ENCODE assay signal across 18 cellular contexts in the genomic region with DNA sequence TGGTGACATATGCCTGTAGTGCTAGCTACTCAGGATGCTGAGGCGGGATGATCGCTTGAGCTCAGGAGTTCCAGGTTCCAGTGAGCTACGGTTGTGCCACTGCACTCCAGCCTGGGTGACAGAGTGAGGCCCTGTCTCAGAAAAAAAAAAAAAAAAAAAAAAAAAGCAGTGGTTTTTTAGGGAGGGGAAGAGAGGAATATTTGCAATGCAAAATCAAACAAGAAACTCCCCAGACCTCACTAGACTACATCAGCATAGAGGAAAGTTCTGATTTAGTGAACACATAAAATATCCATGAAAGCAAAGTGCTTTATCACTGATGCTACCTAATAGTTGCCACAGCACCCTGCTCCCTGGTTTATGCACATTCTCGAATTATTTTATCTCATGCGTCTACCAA. TPM values are rescaled to one million over a fixed set of nuclear protein-coding genes. Genes with fewer than 3 reads are reported as not detected.
A peak's percentile ranks its signal among the peaks of the same experiment; 100 is the strongest.
DNase-seq lines count a peak whose midpoint lies in the region; ATAC-seq, FAIRE-seq and TF ChIP-seq lines count a peak whose summit lies in the region.
"Had no signal": no experiment of that assay in that cellular context is flagged by ENCODE, and none has a peak within 500 bp of the region (broad histone marks: within the 10 kb centered on the region; RNA-seq: fewer than 3 reads in every experiment).

No MANE protein-coding gene starts in this region.

- ATAC-seq in activated B cell treated with CpG ODN at 0.5 μM for 24 hours (ENCODE audit: low read depth), result peak; percentile 32
- no peak for ATAC-seq in lower lobe of right lung
- ATAC-seq in stimulated activated effector memory CD8-positive, alpha-beta T cell treated with anti-CD3 and anti-CD28 coated beads, Interleukin-12 subunit alpha, Interleukin-12 subunit beta, amount 100 ng/mL, for 72 hours, result no peak
- no peak for ATAC-seq in GM21717 (IDR thresholded peaks at IDR 0.05; ENCODE audit: unreplicated experiment)
- no peak for ATAC-seq in GM18502 (IDR thresholded peaks at IDR 0.05; ENCODE audit: poor library complexity, unreplicated experiment)

- no peaks in the 10 kb centered on the region for H3K27me3 ChIP-seq in AG04450 (ENCODE audit: control insufficient read depth, insufficient read depth, low read length)
- peaks cover 16% of the 10 kb centered on the region for H3K27me3 ChIP-seq in lower lobe of right lung (ENCODE audit: low read depth)
- H3K27me3 ChIP-seq: MG63, Peyer's patch, uterus had no signal

- H3K27ac ChIP-seq in AG04450 (ENCODE audit: low read depth, low read length), result no peak overlapping the region
- H3K27ac ChIP-seq in lower lobe of right lung, result peak overlapping the region; percentile 46
- H3K27ac ChIP-seq: Peyer's patch, SK-N-MC, uterus had no signal

- peaks cover 44% of the 10 kb centered on the region for H3K4me1 ChIP-seq in lower lobe of right lung

- H3K4me3 ChIP-seq in AG04450 (ENCODE audit: low read depth, low read length) (peak overlapping the region; percentile 29), lower lobe of right lung (no peak overlapping the region)
- H3K4me3 ChIP-seq: MG63, Peyer's patch, SK-N-MC, uterus had no signal

- POLR2A ChIA-PET in AG04450 (lab: Yijun Ruan, JAX) (interaction anchor here (0.7 kb wide), 1 partner anchor 13 kb away, joined by 4 read pairs; no protein-coding TSS in a partner anchor), activated B cell treated with CpG ODN at 0.5 μM for 24 hours (lab: Charles Lee) (no interaction called here)

- intact Hi-C loops in activated B cell treated with CpG ODN at 0.5 μM for 24 hours (cut with micrococcal nuclease) (no loop called here), lower lobe of right lung (cut with DNase I) (no loop called here)

- FAIRE-seq in GM18507 (lab: Jason Lieb, UNC), result peak; percentile 59

- no peak for TF ChIP-seq CTCF in AG04450 (IDR thresholded peaks at IDR 0.05; ENCODE audit: low read depth, low read length)
- TF ChIP-seq CTCF in activated B cell treated with CpG ODN at 0.5 μM for 24 hours (IDR thresholded peaks at IDR 0.05), result no peak
- TF ChIP-seq CTCF in lower lobe of right lung (IDR thresholded peaks at IDR 0.05), result no peak

- no peak overlapping the region for H3K4me3 Mint-ChIP-seq in activated B cell treated with CpG ODN at 0.5 μM for 24 hours
- H3K4me3 Mint-ChIP-seq in stimulated activated effector memory CD8-positive, alpha-beta T cell treated with anti-CD3 and anti-CD28 coated beads, Interleukin-12 subunit alpha, Interleukin-12 subunit beta, amount 100 ng/mL, for 72 hours, result no peak overlapping the region
- H3K4me3 Mint-ChIP-seq: central memory CD8-positive, alpha-beta T cell; stimulated activated naive CD8-positive, alpha-beta T cell treated with anti-CD3 and anti-CD28 coated beads, Interleukin-15, Interleukin-2, amounts not matched to agents 100 ng/mL and 50 ng/mL, for 24 hours had no signal

- peaks cover 1% of the 10 kb centered on the region for H3K36me3 Mint-ChIP-seq in activated B cell treated with CpG ODN at 0.5 μM for 24 hours (ENCODE audit: low read depth)
- H3K36me3 Mint-ChIP-seq in stimulated activated effector memory CD8-positive, alpha-beta T cell treated with anti-CD3 and anti-CD28 coated beads, Interleukin-12 subunit alpha, Interleukin-12 subunit beta, amount 100 ng/mL, for 72 hours, result peaks cover 8% of the 10 kb centered on the region

- H3K27me3 Mint-ChIP-seq in activated B cell treated with CpG ODN at 0.5 μM for 24 hours, result peaks cover 24% of the 10 kb centered on the region

- no peaks in the 10 kb centered on the region; the same call in 1 of the 2 replicates for H3K9me3 ChIP-seq in AG04450 (ENCODE audit: control insufficient read depth, insufficient read depth, low read length)
- no peaks in the 10 kb centered on the region for H3K9me3 ChIP-seq in lower lobe of right lung
- H3K9me3 ChIP-seq: MG63, Peyer's patch, uterus had no signal

- H3K27ac Mint-ChIP-seq in activated B cell treated with CpG ODN at 0.5 μM for 24 hours, result no peak overlapping the region
- H3K27ac Mint-ChIP-seq in stimulated activated effector memory CD8-positive, alpha-beta T cell treated with anti-CD3 and anti-CD28 coated beads, Interleukin-12 subunit alpha, Interleukin-12 subunit beta, amount 100 ng/mL, for 72 hours, result no peak overlapping the region
- H3K27ac Mint-ChIP-seq: activated CD4-positive, alpha-beta memory T cell treated with anti-CD3 and anti-CD28 coated beads, Interleukin-2, amount 10 ng/mL, durations not matched to agents 7 days and 5 days; stimulated activated naive CD8-positive, alpha-beta T cell treated with anti-CD3 and anti-CD28 coated beads, Interleukin-15, Interleukin-2, amounts not matched to agents 100 ng/mL and 50 ng/mL, for 24 hours had no signal

- no peaks in the 10 kb centered on the region for H3K36me3 ChIP-seq in lower lobe of right lung
- H3K36me3 ChIP-seq: MG63, Peyer's patch, uterus had no signal

- peaks cover 19% of the 10 kb centered on the region for H3K4me1 Mint-ChIP-seq in activated B cell treated with CpG ODN at 0.5 μM for 24 hours
- peaks cover 8% of the 10 kb centered on the region for H3K4me1 Mint-ChIP-seq in stimulated activated effector memory CD8-positive, alpha-beta T cell treated with anti-CD3 and anti-CD28 coated beads, Interleukin-12 subunit alpha, Interleukin-12 subunit beta, amount 100 ng/mL, for 72 hours

- no peaks in the 10 kb centered on the region for H3K9me3 Mint-ChIP-seq in activated B cell treated with CpG ODN at 0.5 μM for 24 hours
- no peaks in the 10 kb centered on the region for H3K9me3 Mint-ChIP-seq in stimulated activated effector memory CD8-positive, alpha-beta T cell treated with anti-CD3 and anti-CD28 coated beads, Interleukin-12 subunit alpha, Interleukin-12 subunit beta, amount 100 ng/mL, for 72 hours
- H3K9me3 Mint-ChIP-seq: activated CD4-positive, alpha-beta memory T cell treated with anti-CD3 and anti-CD28 coated beads, Interleukin-2, amount 10 ng/mL, durations not matched to agents 7 days and 5 days; central memory CD8-positive, alpha-beta T cell; stimulated activated naive CD8-positive, alpha-beta T cell treated with anti-CD3 and anti-CD28 coated beads, Interleukin-15, Interleukin-2, amounts not matched to agents 100 ng/mL and 50 ng/mL, for 24 hours had no signal

- DNase-seq in AG04450 (ENCODE audit: low read depth, low spot score), result no peak
- DNase-seq in GM18507 (ENCODE audit: extremely low spot score, insufficient read length, low read depth), result no peak
- no peak for DNase-seq in activated B cell treated with CpG ODN at 0.5 μM for 24 hours
- no peak for DNase-seq in lower lobe of right lung
- DNase-seq in MV-4-11 (lab: John Stamatoyannopoulos, UW), result no peak
- DNase-seq in stimulated activated effector memory CD8-positive, alpha-beta T cell treated with anti-CD3 and anti-CD28 coated beads, Interleukin-12 subunit alpha, Interleukin-12 subunit beta, amount 100 ng/mL, for 72 hours (ENCODE audit: low spot score in 2 of 2), result no peak
- DNase-seq: activated CD4-positive, alpha-beta memory T cell treated with anti-CD3 and anti-CD28 coated beads, Interleukin-2, amount 10 ng/mL, durations not matched to agents 7 days and 5 days; activated T-cell treated with anti-CD3 and anti-CD28 coated beads, Interleukin-2, amount 50 U/mL, for 48 hours; MG63; NCI-H187; Peyer's patch; stimulated activated CD4-positive, alpha-beta T cell treated with anti-CD3 and anti-CD28 coated beads, Interleukin-15, amount 100 ng/mL, for 24 hours; uterus had no signal

- CTCF ChIA-PET in AG04450 (lab: Charles Lee), result interaction anchor here (1.6 kb wide), 1 partner anchor 50 kb away, joined by 7 read pairs; no protein-coding TSS in a partner anchor
- CTCF ChIA-PET in activated B cell treated with CpG ODN at 0.5 μM for 24 hours (lab: Charles Lee), result interaction anchor here (1.4 to 1.6 kb wide), 2 partner anchors 9 kb away, joined by 5 to 7 read pairs; no protein-coding TSS in a partner anchor

RNA-seq across cellular contexts. Expression of gene GPR157, which starts 50.5 kb away (rescaled TPM):
- polyA plus RNA-seq in AG04450 (2011; rRNA removed), result 1.1 TPM in 2 replicates
- 2.7 and 4.0 TPM in 2 replicates for polyA minus RNA-seq in AG04450 (2011; rRNA and poly(A)+ RNA removed)
- total RNA-seq in activated B cell treated with CpG ODN at 0.5 μM for 24 hours (6.2 and 7.0 TPM in 2 replicates), lower lobe of right lung (14.2 TPM)

RNA-seq across cellular contexts. Expression of gene H6PD, which starts 55.1 kb away (rescaled TPM):
- polyA plus RNA-seq in AG04450 (2011; rRNA removed), result 18.3 and 22.9 TPM in 2 replicates
- polyA minus RNA-seq in AG04450 (2011; rRNA and poly(A)+ RNA removed), result 23.6 and 26.7 TPM in 2 replicates
- total RNA-seq in activated B cell treated with CpG ODN at 0.5 μM for 24 hours (20.3 and 21.9 TPM in 2 replicates), lower lobe of right lung (40.7 TPM)
